17 cellular contexts compared by ENCODE assay signal in genomic region chr15:68487087-68487843, GRCh38. TPM values are rescaled to one million over a fixed set of nuclear protein-coding genes. Genes with fewer than 3 reads are reported as not detected.
DNase-seq lines count a peak whose midpoint lies in the region; TF ChIP-seq lines count a peak whose summit lies in the region.
"Had no signal": no experiment of that assay in that cellular context is flagged by ENCODE, and none has a peak within 500 bp of the region (broad histone marks: within the 10 kb centered on the region; RNA-seq: fewer than 3 reads in every experiment).

No MANE protein-coding gene starts in this region.

- H2BK12ac ChIP-seq in mesenchymal stem cell (ENCODE audit: low read length in 2 of 2), result peak overlapping the region; percentile 18 to 83

- peak overlapping the region; percentile 4 for H2BK15ac ChIP-seq in mesenchymal stem cell (ENCODE audit: low read depth, poor library complexity, severe bottlenecking)

- H3K23ac ChIP-seq in mesenchymal stem cell (ENCODE audit: low read length in 2 of 2), result no peak overlapping the region

- no peaks in the 10 kb centered on the region for H3K36me3 Mint-ChIP-seq in activated T-cell treated with anti-CD3 and anti-CD28 coated beads, Interleukin-2, amount 50 U/mL, for 24 hours (ENCODE audit: low read depth)
- H3K36me3 Mint-ChIP-seq: activated naive CD8-positive, alpha-beta T cell treated with anti-CD3 and anti-CD28 coated beads, Interleukin-2, amount 10 ng/mL, durations not matched to agents 7 days and 5 days had no signal

- peak overlapping the region in 1 of 2 experiments; percentile 43 for H3K4ac ChIP-seq in mesenchymal stem cell (ENCODE audit: low read depth in 1 of 2, low read length in 2 of 2)

- DNase-seq in LHCN-M2 (ENCODE audit: low read depth), result peak; percentile 51
- DNase-seq in epithelial cell of esophagus (ENCODE audit: low read depth), result peak; percentile 35
- DNase-seq in mesenchymal stem cell, result peak; percentile 76
- DNase-seq in uterus, result peak in 1 of 2 donors; percentile 69
- no peak for DNase-seq in activated T-cell treated with anti-CD3 and anti-CD28 coated beads, Interleukin-2, amount 50 U/mL, for 24 hours
- DNase-seq in stimulated activated CD4-positive, alpha-beta T cell treated with anti-CD3 and anti-CD28 coated beads, Interleukin-4, amount 100 ng/mL, for 1 hour, result no peak
- no peak for DNase-seq in activated CD4-positive, alpha-beta T cell treated with anti-CD3 and anti-CD28 coated beads, Interleukin-2, amount 50 U/mL, for 4 hours
- DNase-seq: activated naive CD8-positive, alpha-beta T cell treated with anti-CD3 and anti-CD28 coated beads, Interleukin-2, amount 10 ng/mL, durations not matched to agents 7 days and 5 days; COR-L47; effector memory CD4-positive, alpha-beta T cell; NCI-H1048; NCI-H446 treated with DMSO at 0.1 percent for 48 hours; RPMI8226; stimulated activated CD4-positive, alpha-beta T cell treated with anti-CD3 and anti-CD28 coated beads, Interleukin-2, amount 100 ng/mL, for 48 hours; stimulated activated naive CD8-positive, alpha-beta T cell treated with anti-CD3 and anti-CD28 coated beads, Interleukin-15, amount 100 ng/mL, for 72 hours; T-helper 9 cell had no signal

- no peak overlapping the region for H3K14ac ChIP-seq in mesenchymal stem cell (ENCODE audit: low read length in 2 of 2)

- no peak overlapping the region for H3K4me3 Mint-ChIP-seq in activated T-cell treated with anti-CD3 and anti-CD28 coated beads, Interleukin-2, amount 50 U/mL, for 24 hours
- H3K4me3 Mint-ChIP-seq: activated naive CD8-positive, alpha-beta T cell treated with anti-CD3 and anti-CD28 coated beads, Interleukin-2, amount 10 ng/mL, durations not matched to agents 7 days and 5 days; stimulated activated naive CD8-positive, alpha-beta T cell treated with anti-CD3 and anti-CD28 coated beads, Interleukin-15, amount 100 ng/mL, for 72 hours had no signal

- no peak overlapping the region for H2BK5ac ChIP-seq in mesenchymal stem cell (ENCODE audit: low read depth, low read length, poor library complexity, severe bottlenecking)

- H4K8ac ChIP-seq in mesenchymal stem cell (ENCODE audit: low read length), result no peak overlapping the region

- TF ChIP-seq POLR2A in uterus (IDR thresholded peaks at IDR 0.05), result no peak

- H3K36me3 ChIP-seq in mesenchymal stem cell (ENCODE audit: control insufficient read depth in 1 of 2, insufficient read depth in 2 of 2, low read depth in 1 of 2, low read length in 2 of 2) (no peaks in the 10 kb centered on the region), uterus (no peaks in the 10 kb centered on the region)

- no peak overlapping the region for H2BK120ac ChIP-seq in mesenchymal stem cell (ENCODE audit: low read depth, low read length)

- H2AK5ac ChIP-seq in mesenchymal stem cell (ENCODE audit: low read length, severe bottlenecking), result peak overlapping the region; percentile 88

- H3K27me3 Mint-ChIP-seq in activated T-cell treated with anti-CD3 and anti-CD28 coated beads, Interleukin-2, amount 50 U/mL, for 24 hours, result peaks cover 28% of the 10 kb centered on the region

- no peak overlapping the region for H3K27ac ChIP-seq in mesenchymal stem cell (ENCODE audit: low read length, poor library complexity, severe bottlenecking)
- peak overlapping the region; percentile 87 to 98 for H3K27ac ChIP-seq in uterus

- no peaks in the 10 kb centered on the region for H3K79me1 ChIP-seq in mesenchymal stem cell (replicated peaks; ENCODE audit: low read length, poor library complexity, severe bottlenecking)

- H3K27ac Mint-ChIP-seq in activated T-cell treated with anti-CD3 and anti-CD28 coated beads, Interleukin-2, amount 50 U/mL, for 24 hours, result no peak overlapping the region
- H3K27ac Mint-ChIP-seq: activated naive CD8-positive, alpha-beta T cell treated with anti-CD3 and anti-CD28 coated beads, Interleukin-2, amount 10 ng/mL, durations not matched to agents 7 days and 5 days had no signal

- H3K4me3 ChIP-seq in epithelial cell of esophagus (ENCODE audit: low read length) (no peak overlapping the region), mesenchymal stem cell (ENCODE audit: insufficient read depth in 1 of 2, low read depth in 1 of 2, low read length in 2 of 2) (peak overlapping the region in 1 of 2 experiments; percentile 16), uterus (no peak overlapping the region)

- H4K91ac ChIP-seq in mesenchymal stem cell (ENCODE audit: low read length), result peak overlapping the region; percentile 31

- peak overlapping the region; percentile 47 for H3K9ac ChIP-seq in mesenchymal stem cell (ENCODE audit: low read length)

- WGBS in mesenchymal stem cell, result 46% methylated on average over 5 of the region's 5 CpGs

- no peaks in the 10 kb centered on the region for H3K27me3 ChIP-seq in mesenchymal stem cell (ENCODE audit: control insufficient read depth in 1 of 2, insufficient read depth in 1 of 2, low read length in 2 of 2)
- no peaks in the 10 kb centered on the region for H3K27me3 ChIP-seq in uterus

- H3K9me3 ChIP-seq in mesenchymal stem cell (ENCODE audit: control insufficient read depth, low read length) (peaks cover 3% of the 10 kb centered on the region), uterus (no peaks in the 10 kb centered on the region)

- no peak for TF ChIP-seq CTCF in epithelial cell of esophagus (IDR thresholded peaks at IDR 0.05; ENCODE audit: insufficient read depth, low read depth, low read length, missing control alignments)
- TF ChIP-seq CTCF in uterus (IDR thresholded peaks at IDR 0.05), result no peak

- H2AFZ ChIP-seq in mesenchymal stem cell (ENCODE audit: low read depth, low read length), result no peak overlapping the region

- H3K18ac ChIP-seq in mesenchymal stem cell (ENCODE audit: low read depth in 1 of 2, low read length in 2 of 2), result peak overlapping the region in 1 of 2 experiments; percentile 73

- no peaks in the 10 kb centered on the region for H3K9me3 Mint-ChIP-seq in activated T-cell treated with anti-CD3 and anti-CD28 coated beads, Interleukin-2, amount 50 U/mL, for 24 hours
- H3K9me3 Mint-ChIP-seq: activated naive CD8-positive, alpha-beta T cell treated with anti-CD3 and anti-CD28 coated beads, Interleukin-2, amount 10 ng/mL, durations not matched to agents 7 days and 5 days; stimulated activated naive CD8-positive, alpha-beta T cell treated with anti-CD3 and anti-CD28 coated beads, Interleukin-15, amount 100 ng/mL, for 72 hours had no signal

- intact Hi-C loops in uterus (cut with DNase I; ENCODE audit: low total_unique reads), result no loop called here

- no peak overlapping the region for H3K4me2 ChIP-seq in mesenchymal stem cell (ENCODE audit: low read length, poor library complexity, severe bottlenecking)

- no peaks in the 10 kb centered on the region for H3K4me1 Mint-ChIP-seq in activated T-cell treated with anti-CD3 and anti-CD28 coated beads, Interleukin-2, amount 50 U/mL, for 24 hours (ENCODE audit: low read depth)
- H3K4me1 Mint-ChIP-seq: stimulated activated naive CD8-positive, alpha-beta T cell treated with anti-CD3 and anti-CD28 coated beads, Interleukin-15, amount 100 ng/mL, for 72 hours had no signal

- H3K4me1 ChIP-seq in mesenchymal stem cell (ENCODE audit: control insufficient read depth, insufficient read depth, low read depth, low read length) (peaks cover 36% of the 10 kb centered on the region), uterus (peaks cover 0 to 13% of the 10 kb centered on the region in 2 donors)

RNA-seq across cellular contexts. Expression of gene ITGA11, which starts 55.3 kb away (rescaled TPM):
- 14.6 and 22.0 TPM in 2 replicates for total RNA-seq in LHCN-M2 (2014; rRNA removed)
- polyA plus RNA-seq in LHCN-M2 (2012), result 115 TPM
- 146 TPM for polyA plus RNA-seq in mesenchymal stem cell (2013, experiment 1 of 2)
- polyA plus RNA-seq in mesenchymal stem cell (2013, experiment 2 of 2), result 150 TPM
- total RNA-seq in uterus, result 100 to 1,000 TPM in 1 of 4 donors, 10 to 100 TPM in 3; 37.3 to 106 (median 61.1) TPM
- total RNA-seq: HT-29 had no signal

Comparison
In these comparisons a context has a peak if more than half of its experiments do, and no peak if none do; other contexts are left out.
1. DNase-seq: peak in LHCN-M2 (single experiment), epithelial cell of esophagus (single experiment) and mesenchymal stem cell (single experiment); none in activated T-cell treated with anti-CD3 and anti-CD28 coated beads, Interleukin-2, amount 50 U/mL, for 24 hours (single experiment), stimulated activated CD4-positive, alpha-beta T cell treated with anti-CD3 and anti-CD28 coated beads, Interleukin-4, amount 100 ng/mL, for 1 hour (single experiment) and activated CD4-positive, alpha-beta T cell treated with anti-CD3 and anti-CD28 coated beads, Interleukin-2, amount 50 U/mL, for 4 hours (0 of 2).